In genomic region chr1:46241733-46242132, GRCh38 we compare ENCODE assay signal across 7 cellular contexts. TPM values are rescaled to one million over a fixed set of nuclear protein-coding genes. Genes with fewer than 3 reads are reported as not detected.
DNase-seq lines count a peak whose midpoint lies in the region; TF ChIP-seq lines count a peak whose summit lies in the region.
"Not testable (repeated sequence)": the region's sequence is repeated elsewhere in the genome, so short reads cannot be mapped to it uniquely, and the experiment has no call there.
"Had no signal": no experiment of that assay in that cellular context is flagged by ENCODE, and none has a peak within 500 bp of the region (broad histone marks: within the 10 kb centered on the region; RNA-seq: fewer than 3 reads in every experiment).

No MANE protein-coding gene starts in this region.

- H3K27ac Mint-ChIP-seq in glutamatergic neuron (ENCODE audit: unreplicated experiment): not testable (repeated sequence)

- H3K4me1 Mint-ChIP-seq in glutamatergic neuron (ENCODE audit: low read depth, unreplicated experiment): not testable (repeated sequence)

- not testable (repeated sequence) for H3K27me3 Mint-ChIP-seq in glutamatergic neuron (ENCODE audit: unreplicated experiment)

- peaks cover 13% of the 10 kb centered on the region for H3K36me3 Mint-ChIP-seq in glutamatergic neuron (ENCODE audit: unreplicated experiment)

- TF ChIP-seq CTCF in glutamatergic neuron (IDR thresholded peaks at IDR 0.05; ENCODE audit: partially characterized antibody, unreplicated experiment): not testable (repeated sequence)

- H3K9me3 Mint-ChIP-seq in glutamatergic neuron (ENCODE audit: unreplicated experiment): peaks cover 14% of the 10 kb centered on the region

- peak; percentile 41 for DNase-seq in glutamatergic neuron

- H3K4me3 Mint-ChIP-seq in glutamatergic neuron (ENCODE audit: unreplicated experiment): not testable (repeated sequence)

RNA-seq across cellular contexts. Expression of gene RAD54L, which starts 5.8 kb away (rescaled TPM):
- 4.6 TPM for total RNA-seq in glutamatergic neuron (ENCODE audit: unreplicated experiment)

RNA-seq across cellular contexts. Expression of gene LURAP1, which starts 38.6 kb away (rescaled TPM):
- 0.29 TPM for total RNA-seq in glutamatergic neuron (ENCODE audit: unreplicated experiment)
- total RNA-seq: Caco-2; Calu3; CD4-positive, CD25-positive, alpha-beta regulatory T cell; CD8-positive, alpha-beta memory T cell; CD8-positive, alpha-beta T cell; Daoy had no signal

RNA-seq across cellular contexts. Expression of gene POMGNT1, which starts 43.5 kb away (rescaled TPM):
- 70.2 TPM for total RNA-seq in glutamatergic neuron (ENCODE audit: unreplicated experiment)
